Comparison of ENCODE assay signal across 30 cellular contexts in genomic region chrY:14498071-14498470, GRCh38. TPM values are rescaled to one million over a fixed set of nuclear protein-coding genes. Genes with fewer than 3 reads are reported as not detected.
"Had no signal": no experiment of that assay in that cellular context is flagged by ENCODE, and none has a peak within 500 bp of the region (broad histone marks: within the 10 kb centered on the region; RNA-seq: fewer than 3 reads in every experiment).

No MANE protein-coding gene starts in this region.

- DNase-seq: stimulated activated CD4-positive, alpha-beta T cell treated with anti-CD3 and anti-CD28 coated beads, Interleukin-2, amount 100 ng/mL, for 48 hours; stimulated activated CD4-positive, alpha-beta T cell treated with anti-CD3 and anti-CD28 coated beads, Interleukin-4, amount 100 ng/mL, for 1 hour; stimulated activated CD4-positive, alpha-beta T cell treated with anti-CD3 and anti-CD28 coated beads, Interleukin-4, amount 100 ng/mL, for 24 hours; stimulated activated CD4-positive, alpha-beta T cell treated with anti-CD3 and anti-CD28 coated beads, Interleukin-4, amount 100 ng/mL, for 4 hours; stimulated activated CD8-positive, alpha-beta memory T cell treated with anti-CD3 and anti-CD28 coated beads, Interleukin-4, amount 100 ng/mL, for 48 hours; stimulated activated naive B cell treated with anti-CD40 and anti-IgM and Interleukin-4, amounts not matched to agents 10 μg/mL and 1 μg/mL and 100 μg/mL, for 72 hours; stimulated activated naive CD4-positive, alpha-beta T cell; stimulated activated naive CD4-positive, alpha-beta T cell treated with Interleukin-2 at 50 U/mL for 16 hours; stimulated activated naive CD8-positive, alpha-beta T cell treated with anti-CD3 and anti-CD28 coated beads, Interleukin-15, amount 100 ng/mL, for 72 hours; stimulated activated naive CD8-positive, alpha-beta T cell treated with anti-CD3 and anti-CD28 coated beads, Interleukin-15, Interleukin-2, amounts not matched to agents 100 U/mL and 50 U/mL, for 24 hours; stomach; substantia nigra; testis; thyroid gland; tibial artery; transverse colon; trophoblast cell; upper lobe of left lung; upper lobe of right lung; uterus had no signal

- H3K27me3 Mint-ChIP-seq: stimulated activated memory B cell treated with anti-CD40 and anti-IgM and Interleukin-4, amounts not matched to agents 10 μg/mL and 1 μg/mL and 100 μg/mL, for 72 hours; stimulated activated naive B cell treated with anti-CD40 and anti-IgM and Interleukin-4, amounts not matched to agents 10 μg/mL and 1 μg/mL and 100 μg/mL, for 72 hours; stimulated activated naive CD8-positive, alpha-beta T cell treated with anti-CD3 and anti-CD28 coated beads, Interleukin-15, amount 100 ng/mL, for 72 hours; stimulated activated naive CD8-positive, alpha-beta T cell treated with anti-CD3 and anti-CD28 coated beads, Interleukin-15, Interleukin-2, amounts not matched to agents 100 ng/mL and 50 ng/mL, for 24 hours; type B pancreatic cell had no signal

- H3K9me3 Mint-ChIP-seq: stimulated activated effector memory CD8-positive, alpha-beta T cell treated with anti-CD3 and anti-CD28 coated beads, Interleukin-12 subunit alpha, Interleukin-12 subunit beta, amount 100 ng/mL, for 72 hours; stimulated activated naive CD8-positive, alpha-beta T cell treated with anti-CD3 and anti-CD28 coated beads, Interleukin-15, Interleukin-2, amounts not matched to agents 100 ng/mL and 50 ng/mL, for 24 hours; type B pancreatic cell had no signal

- H3K4me3 Mint-ChIP-seq: stimulated activated effector memory CD8-positive, alpha-beta T cell treated with anti-CD3 and anti-CD28 coated beads, Interleukin-12 subunit alpha, Interleukin-12 subunit beta, amount 100 ng/mL, for 72 hours; stimulated activated memory B cell treated with anti-CD40 and anti-IgM and Interleukin-4, amounts not matched to agents 10 μg/mL and 1 μg/mL and 100 μg/mL, for 72 hours; stimulated activated naive B cell treated with anti-CD40 and anti-IgM and Interleukin-4, amounts not matched to agents 10 μg/mL and 1 μg/mL and 100 μg/mL, for 72 hours; stimulated activated naive CD8-positive, alpha-beta T cell treated with anti-CD3 and anti-CD28 coated beads, Interleukin-15, amount 100 ng/mL, for 72 hours; stimulated activated naive CD8-positive, alpha-beta T cell treated with anti-CD3 and anti-CD28 coated beads, Interleukin-15, Interleukin-2, amounts not matched to agents 100 ng/mL and 50 ng/mL, for 24 hours; type B pancreatic cell had no signal

- H3K4me3 ChIP-seq: stomach, suprapubic skin, testis, thoracic aorta, thyroid gland, tibial artery, tibial nerve, transverse colon, upper lobe of left lung, upper lobe of right lung, uterus, vagina had no signal

- H3K4me1 ChIP-seq: stomach, suprapubic skin, testis, thyroid gland, tibial artery, tibial nerve, transverse colon, upper lobe of left lung, upper lobe of right lung, uterus, vagina had no signal

- H3K36me3 ChIP-seq: stomach, suprapubic skin, thoracic aorta, thyroid gland, tibial artery, tibial nerve, transverse colon, upper lobe of left lung, upper lobe of right lung, uterus, vagina had no signal

- H3K27ac Mint-ChIP-seq: stimulated activated effector memory CD8-positive, alpha-beta T cell treated with anti-CD3 and anti-CD28 coated beads, Interleukin-12 subunit alpha, Interleukin-12 subunit beta, amount 100 ng/mL, for 72 hours; stimulated activated memory B cell treated with anti-CD40 and anti-IgM and Interleukin-4, amounts not matched to agents 10 μg/mL and 1 μg/mL and 100 μg/mL, for 72 hours; stimulated activated naive B cell treated with anti-CD40 and anti-IgM and Interleukin-4, amounts not matched to agents 10 μg/mL and 1 μg/mL and 100 μg/mL, for 72 hours; stimulated activated naive CD8-positive, alpha-beta T cell treated with anti-CD3 and anti-CD28 coated beads, Interleukin-15, amount 100 ng/mL, for 72 hours; stimulated activated naive CD8-positive, alpha-beta T cell treated with anti-CD3 and anti-CD28 coated beads, Interleukin-15, Interleukin-2, amounts not matched to agents 100 ng/mL and 50 ng/mL, for 24 hours; type B pancreatic cell had no signal

- H3K27me3 ChIP-seq: stomach, suprapubic skin, testis, thyroid gland, tibial artery, tibial nerve, transverse colon, upper lobe of left lung, upper lobe of right lung, uterus, vagina had no signal

- H3K36me3 Mint-ChIP-seq: stimulated activated effector memory CD8-positive, alpha-beta T cell treated with anti-CD3 and anti-CD28 coated beads, Interleukin-12 subunit alpha, Interleukin-12 subunit beta, amount 100 ng/mL, for 72 hours; stimulated activated memory B cell treated with anti-CD40 and anti-IgM and Interleukin-4, amounts not matched to agents 10 μg/mL and 1 μg/mL and 100 μg/mL, for 72 hours; stimulated activated naive B cell treated with anti-CD40 and anti-IgM and Interleukin-4, amounts not matched to agents 10 μg/mL and 1 μg/mL and 100 μg/mL, for 72 hours; type B pancreatic cell had no signal

- H3K27ac ChIP-seq: stomach, suprapubic skin, testis, thoracic aorta, thyroid gland, tibial artery, tibial nerve, transverse colon, upper lobe of left lung, upper lobe of right lung, uterus, vagina had no signal

- FAIRE-seq: urothelium cell line had no signal

- ATAC-seq: stimulated activated effector memory CD8-positive, alpha-beta T cell treated with anti-CD3 and anti-CD28 coated beads, Interleukin-12 subunit alpha, Interleukin-12 subunit beta, amount 100 ng/mL, for 72 hours; stimulated activated memory B cell treated with anti-CD40 and anti-IgM and Interleukin-4, amounts not matched to agents 10 μg/mL and 1 μg/mL and 100 μg/mL, for 72 hours; stimulated activated naive B cell treated with anti-CD40 and anti-IgM and Interleukin-4, amounts not matched to agents 10 μg/mL and 1 μg/mL and 100 μg/mL, for 72 hours; stimulated activated naive CD8-positive, alpha-beta T cell treated with anti-CD3 and anti-CD28 coated beads, Interleukin-15, amount 100 ng/mL, for 72 hours; stimulated activated naive CD8-positive, alpha-beta T cell treated with anti-CD3 and anti-CD28 coated beads, Interleukin-15, Interleukin-2, amounts not matched to agents 100 U/mL and 50 U/mL, for 24 hours; upper lobe of right lung had no signal

- H3K4me1 Mint-ChIP-seq: stimulated activated effector memory CD8-positive, alpha-beta T cell treated with anti-CD3 and anti-CD28 coated beads, Interleukin-12 subunit alpha, Interleukin-12 subunit beta, amount 100 ng/mL, for 72 hours; stimulated activated memory B cell treated with anti-CD40 and anti-IgM and Interleukin-4, amounts not matched to agents 10 μg/mL and 1 μg/mL and 100 μg/mL, for 72 hours; stimulated activated naive B cell treated with anti-CD40 and anti-IgM and Interleukin-4, amounts not matched to agents 10 μg/mL and 1 μg/mL and 100 μg/mL, for 72 hours; stimulated activated naive CD8-positive, alpha-beta T cell treated with anti-CD3 and anti-CD28 coated beads, Interleukin-15, amount 100 ng/mL, for 72 hours had no signal

RNA-seq across cellular contexts. Expression of gene NLGN4Y, which starts 26.3 kb away (rescaled TPM):
- total RNA-seq: ureter, uterus, vagina had no signal
